22 cellular contexts compared by ENCODE assay signal in genomic region chr1:27108588-27108987, GRCh38.
"Had no signal": no experiment of that assay in that cellular context is flagged by ENCODE, and none has a peak within 500 bp of the region (broad histone marks: within the 10 kb centered on the region; RNA-seq: fewer than 3 reads in every experiment).

No MANE protein-coding gene starts in this region.

- H3K9me3 Mint-ChIP-seq: activated B cell treated with CpG ODN at 0.5 μM for 24 hours; activated CD4-positive, alpha-beta memory T cell treated with anti-CD3 and anti-CD28 coated beads for 36 hours; activated CD4-positive, alpha-beta T cell treated with anti-CD3 and anti-CD28 coated beads, Interleukin-2, amount 10 ng/mL, durations not matched to agents 24 days and 14 days; activated T-cell treated with anti-CD3 and anti-CD28 coated beads, Interleukin-2, amount 50 U/mL, for 4 hours; activated T-helper 2 cell treated with anti-CD3 and anti-CD28 coated beads, Interferon-gamma antibody, Interleukin-2, Interleukin-4, amounts not matched to agents 10 μg/mL and 5 μg/mL and 100 μg/mL, durations not matched to agents 14 hours and 24 hours and 36 hours; IgD-negative memory B cell had no signal

- H3K4me3 Mint-ChIP-seq: activated B cell treated with CpG ODN at 0.5 μM for 24 hours; activated CD4-positive, alpha-beta memory T cell treated with anti-CD3 and anti-CD28 coated beads for 36 hours; activated CD4-positive, alpha-beta T cell treated with anti-CD3 and anti-CD28 coated beads, Interleukin-2, amount 10 ng/mL, durations not matched to agents 24 days and 14 days; activated T-cell treated with anti-CD3 and anti-CD28 coated beads, Interleukin-2, amount 50 U/mL, for 4 hours; IgD-negative memory B cell had no signal

- DNase-seq: activated B cell treated with CpG ODN at 0.5 μM for 24 hours; activated CD4-positive, alpha-beta T cell treated with anti-CD3 and anti-CD28 coated beads for 1 hour; activated CD8-positive, alpha-beta memory T cell treated with anti-CD3 and anti-CD28 coated beads for 24 hours; activated gamma-delta T cell treated with Interleukin-2 at 50 U/mL for 16 hours; activated naive CD4-positive, alpha-beta T cell treated with anti-CD3 and anti-CD28 coated beads, Interleukin-2, amount 50 U/mL, for 16 hours; activated T-cell treated with anti-CD3 and anti-CD28 coated beads, Interleukin-2, amount 50 U/mL, for 4 hours; aorta; caudate nucleus; KG1; NCI-H1092; NCI-H2029 treated with DMSO at 0.1 percent for 48 hours; NCI-H345; NCI-H510A; NCI-H526 treated with DMSO at 0.1 percent for 48 hours; SIG-M5; T1000 had no signal

- ATAC-seq: activated T-cell treated with anti-CD3 and anti-CD28 coated beads, Interleukin-2, amount 50 U/mL, for 4 hours; PC-3 had no signal

- H3K4me3 ChIP-seq: breast epithelium had no signal

- H3K27ac Mint-ChIP-seq: activated B cell treated with CpG ODN at 0.5 μM for 24 hours; activated CD4-positive, alpha-beta memory T cell treated with anti-CD3 and anti-CD28 coated beads for 36 hours; activated CD4-positive, alpha-beta T cell treated with anti-CD3 and anti-CD28 coated beads, Interleukin-2, amount 10 ng/mL, durations not matched to agents 24 days and 14 days had no signal

- H3K9me3 ChIP-seq: breast epithelium had no signal

- H3K27me3 Mint-ChIP-seq: activated B cell treated with CpG ODN at 0.5 μM for 24 hours; activated CD4-positive, alpha-beta memory T cell treated with anti-CD3 and anti-CD28 coated beads for 36 hours; activated CD4-positive, alpha-beta T cell treated with anti-CD3 and anti-CD28 coated beads, Interleukin-2, amount 10 ng/mL, durations not matched to agents 24 days and 14 days; IgD-negative memory B cell had no signal

- H3K27me3 ChIP-seq: breast epithelium had no signal

- H3K36me3 ChIP-seq: breast epithelium had no signal

- H3K27ac ChIP-seq: breast epithelium had no signal
